In genomic region chr3:133489466-133490085, GRCh38 we compare ENCODE assay signal across 1 cellular context.
TF ChIP-seq lines count a peak whose summit lies in the region.

No MANE protein-coding gene starts in this region.

TF ChIP-seq in IMR-90, 13 proteins besides CTCF, POLR2A, EP300 and RAD21:
- no peak for TF ChIP-seq FOS (IDR thresholded peaks at IDR 0.05; ENCODE audit: low read depth, low read length)
- TF ChIP-seq NFE2L2 (IDR thresholded peaks at IDR 0.05; ENCODE audit: low read depth, low read length): no peak
- no peak for TF ChIP-seq USF2 (IDR thresholded peaks at IDR 0.05; ENCODE audit: low read depth, low read length)
- TF ChIP-seq CEBPB (IDR thresholded peaks at IDR 0.05; ENCODE audit: low read depth, low read length): no peak
- no peak for TF ChIP-seq MAZ (IDR thresholded peaks at IDR 0.05; ENCODE audit: borderline replicate concordance, low read depth, low read length)
- TF ChIP-seq RFX5 (IDR thresholded peaks at IDR 0.05; ENCODE audit: low read depth, low read length): no peak
- no peak for TF ChIP-seq MXI1 (IDR thresholded peaks at IDR 0.05; ENCODE audit: borderline replicate concordance, low read depth, low read length)
- TF ChIP-seq BHLHE40 (IDR thresholded peaks at IDR 0.05; ENCODE audit: low read depth, low read length): no peak
- TF ChIP-seq SMC3 (IDR thresholded peaks at IDR 0.05; ENCODE audit: low read depth, low read length): no peak
- no peak for TF ChIP-seq CHD1 (IDR thresholded peaks at IDR 0.05; ENCODE audit: low read depth, low read length)
- no peak for TF ChIP-seq ELK1 (IDR thresholded peaks at IDR 0.05; ENCODE audit: borderline replicate concordance, low read depth, low read length)
- no peak for TF ChIP-seq MAFK (IDR thresholded peaks at IDR 0.05; ENCODE audit: low read depth, low read length)
